In genomic region chr22:36103891-36104290, GRCh38 we compare ENCODE assay signal across 30 cellular contexts. TPM values are rescaled to one million over a fixed set of nuclear protein-coding genes. Genes with fewer than 3 reads are reported as not detected.
"Had no signal": no experiment of that assay in that cellular context is flagged by ENCODE, and none has a peak within 500 bp of the region (broad histone marks: within the 10 kb centered on the region; RNA-seq: fewer than 3 reads in every experiment).

No MANE protein-coding gene starts in this region.

- H3K4me1 ChIP-seq: adrenal gland, ascending aorta, breast epithelium had no signal

- H3K9me3 ChIP-seq: adrenal gland, ascending aorta, breast epithelium had no signal

- H3K4me3 ChIP-seq: adrenal gland, ascending aorta, breast epithelium, cardiac muscle cell, coronary artery, dorsolateral prefrontal cortex had no signal

- ATAC-seq: activated CD4-positive, alpha-beta T cell treated with anti-CD3 and anti-CD28 coated beads for 36 hours; activated CD8-positive, alpha-beta memory T cell treated with anti-CD3 and anti-CD28 coated beads, Interleukin-2, amount 10 ng/mL, durations not matched to agents 7 days and 5 days; activated CD8-positive, alpha-beta T cell treated with anti-CD3 and anti-CD28 coated beads, Interleukin-2, amount 10 ng/mL, durations not matched to agents 7 days and 5 days; activated naive CD8-positive, alpha-beta T cell treated with anti-CD3 and anti-CD28 coated beads, Interleukin-2, amount 50 U/mL, for 24 hours; esophagus mucosa; T-helper 17 cell had no signal

- H3K36me3 ChIP-seq: adrenal gland, ascending aorta, breast epithelium, cardiac muscle cell had no signal

- H3K27me3 ChIP-seq: ascending aorta, breast epithelium, cardiac muscle cell had no signal

- DNase-seq: activated CD4-positive, alpha-beta memory T cell treated with anti-CD3 and anti-CD28 coated beads for 36 hours; activated CD4-positive, alpha-beta T cell treated with anti-CD3 and anti-CD28 coated beads for 36 hours; activated CD4-positive, alpha-beta T cell treated with anti-CD3 and anti-CD28 coated beads, Interleukin-2, amount 10 ng/mL, durations not matched to agents 24 days and 14 days; activated CD4-positive, CD25-positive, alpha-beta regulatory T cell; activated CD4-positive, CD25-positive, alpha-beta regulatory T cell treated with anti-CD3 and anti-CD28 coated beads, Interleukin-2, amount 50 U/mL, for 72 hours; activated CD8-positive, alpha-beta memory T cell treated with anti-CD3 and anti-CD28 coated beads, Interleukin-2, amount 10 ng/mL, durations not matched to agents 7 days and 5 days; activated CD8-positive, alpha-beta memory T cell treated with anti-CD3 and anti-CD28 coated beads, Interleukin-2, amount 50 U/mL, for 4 hours; activated CD8-positive, alpha-beta T cell treated with anti-CD3 and anti-CD28 coated beads, Interleukin-2, amount 10 ng/mL, durations not matched to agents 7 days and 5 days; activated effector memory CD4-positive, alpha-beta T cell treated with anti-CD3 and anti-CD28 coated beads, Interleukin-2, amount 50 U/mL, for 16 hours; activated naive CD4-positive, alpha-beta T cell treated with anti-CD3 and anti-CD28 coated beads for 36 hours; activated naive CD8-positive, alpha-beta T cell treated with anti-CD3 and anti-CD28 coated beads for 36 hours; activated naive CD8-positive, alpha-beta T cell treated with anti-CD3 and anti-CD28 coated beads, Interleukin-2, amount 50 U/mL, for 24 hours; activated T-cell treated with anti-CD3 and anti-CD28 coated beads, Interleukin-2, amount 50 U/mL, for 1 hour; activated T-cell treated with anti-CD3 and anti-CD28 coated beads, Interleukin-2, amount 50 U/mL, for 48 hours; adrenal gland; amygdala; central memory CD4-positive, alpha-beta T cell; cerebellar nuclear complex; dorsolateral prefrontal cortex; effector memory CD4-positive, alpha-beta T cell; foreskin fibroblast; head of caudate nucleus; T-helper 1 cell; T-helper 17 cell; T1000 had no signal

- H3K27ac ChIP-seq: adrenal gland, ascending aorta, breast epithelium, cardiac muscle cell, coronary artery, dorsolateral prefrontal cortex had no signal

RNA-seq across cellular contexts. Expression of gene APOL3, which starts 56.7 kb away (rescaled TPM):
- total RNA-seq: cardiac muscle cell had no signal
- polyA plus RNA-seq: cardiac muscle cell had no signal
